Comparison of ENCODE assay signal across 8 cellular contexts in the genomic region with DNA sequence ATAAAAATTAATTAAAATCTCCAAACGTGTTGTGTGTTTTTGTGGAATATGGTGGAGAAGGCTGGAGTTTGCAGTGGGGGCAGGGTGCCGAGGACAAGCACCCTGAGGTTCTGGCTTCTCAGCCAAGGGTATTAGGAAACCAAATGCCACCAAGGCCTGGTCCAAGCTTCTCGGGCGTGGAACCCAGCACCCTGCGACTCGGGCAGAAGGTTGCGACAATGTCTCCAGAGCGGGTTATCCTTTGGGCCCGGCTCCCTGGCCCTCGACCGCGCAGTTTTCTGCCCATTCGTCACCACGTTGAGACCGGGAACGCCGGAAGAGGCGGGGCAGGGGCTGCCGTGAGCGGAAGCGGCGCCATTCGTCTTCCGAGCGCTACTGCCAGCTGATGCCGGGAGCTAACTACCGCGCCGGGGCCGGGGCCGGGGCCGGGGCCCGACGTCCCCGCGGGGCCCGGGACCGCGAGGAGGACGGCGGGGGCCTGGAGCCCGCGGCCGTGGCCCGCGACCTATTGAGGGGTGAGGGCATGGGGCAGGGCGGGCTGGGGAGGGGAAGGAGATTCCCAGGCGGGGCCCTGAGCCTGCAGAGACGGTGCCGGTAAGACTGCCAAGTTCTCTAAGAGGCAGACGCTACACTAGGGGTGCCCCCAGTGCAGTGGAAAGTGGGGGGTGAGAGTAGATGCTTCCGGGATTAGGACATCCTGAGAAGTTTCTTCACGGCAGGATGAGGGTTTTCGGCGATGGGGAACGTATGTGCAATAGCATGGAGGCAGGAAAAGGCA. TPM values are rescaled to one million over a fixed set of nuclear protein-coding genes. Genes with fewer than 3 reads are reported as not detected.
DNase-seq lines count a peak whose midpoint lies in the region; ATAC-seq and TF ChIP-seq lines count a peak whose summit lies in the region.

A gene with protein sequence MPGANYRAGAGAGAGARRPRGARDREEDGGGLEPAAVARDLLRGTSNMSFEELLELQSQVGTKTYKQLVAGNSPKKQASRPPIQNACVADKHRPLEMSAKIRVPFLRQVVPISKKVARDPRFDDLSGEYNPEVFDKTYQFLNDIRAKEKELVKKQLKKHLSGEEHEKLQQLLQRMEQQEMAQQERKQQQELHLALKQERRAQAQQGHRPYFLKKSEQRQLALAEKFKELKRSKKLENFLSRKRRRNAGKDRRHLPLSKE (plus strand): TSS at position 354 of the 778 bp plus-strand sequence. CDS start 32 bp downstream, at position 386.

- H3K36me3 Mint-ChIP-seq in activated naive CD8-positive, alpha-beta T cell, result peaks cover 4% of the 10 kb centered on the region
- H3K36me3 Mint-ChIP-seq in glutamatergic neuron (ENCODE audit: unreplicated experiment) (no peaks in the 10 kb centered on the region), osteocyte (ENCODE audit: unreplicated experiment) (peaks cover 39% of the 10 kb centered on the region)

- TF ChIP-seq CTCF in Loucy (conservative IDR thresholded peaks at IDR 0.05; ENCODE audit: low read length) (no peak), glutamatergic neuron (IDR thresholded peaks at IDR 0.05; ENCODE audit: partially characterized antibody, unreplicated experiment) (no peak), osteocyte (IDR thresholded peaks at IDR 0.05) (no peak), testis (IDR thresholded peaks at IDR 0.05) (no peak)

- intact Hi-C loops in testis (cut with DNase I; ENCODE audit: low total_unique reads), result no loop called here

- H3K36me3 ChIP-seq in Loucy (ENCODE audit: insufficient read depth, low read length) (peaks cover 17% of the 10 kb centered on the region; the same call in 1 of the 2 replicates), testis (ENCODE audit: low read depth, missing control alignments) (no peaks in the 10 kb centered on the region)

- H3K9ac ChIP-seq in Loucy (ENCODE audit: low read depth, low read length, poor library complexity, severe bottlenecking), result peak within 1 kb of the TSS; percentile 80

- H3K27ac ChIP-seq in testis, result peak within 1 kb of the TSS; percentile 40 to 88

- no peaks in the 10 kb centered on the region for H3F3A ChIP-seq in Loucy (ENCODE audit: low read depth)

- H3K27me3 ChIP-seq in Loucy (ENCODE audit: insufficient read depth, low read length, poor library complexity, severe bottlenecking) (no peaks in the 10 kb centered on the region), testis (no peaks in the 10 kb centered on the region)

- no peaks in the 10 kb centered on the region for H3K27me3 Mint-ChIP-seq in activated naive CD8-positive, alpha-beta T cell
- H3K27me3 Mint-ChIP-seq in glutamatergic neuron (ENCODE audit: unreplicated experiment) (peaks cover 5% of the 10 kb centered on the region), osteocyte (ENCODE audit: unreplicated experiment) (no peaks in the 10 kb centered on the region)

- H3K4me3 ChIP-seq in Loucy (ENCODE audit: low read length, poor library complexity, severe bottlenecking) (peak within 1 kb of the TSS; percentile 90), testis (peak within 1 kb of the TSS; percentile 84 to 92)

- peaks cover 34% of the 10 kb centered on the region for H3K4me1 Mint-ChIP-seq in activated naive CD8-positive, alpha-beta T cell (ENCODE audit: low read depth)
- H3K4me1 Mint-ChIP-seq in glutamatergic neuron (ENCODE audit: low read depth, unreplicated experiment), result peaks cover 13% of the 10 kb centered on the region
- peaks cover 27% of the 10 kb centered on the region for H3K4me1 Mint-ChIP-seq in osteocyte (ENCODE audit: unreplicated experiment)

- no peaks in the 10 kb centered on the region for H3K9me2 ChIP-seq in Loucy (replicated peaks; ENCODE audit: low read depth, low read length)

- H3K9me3 ChIP-seq in Loucy (ENCODE audit: insufficient read depth, low read depth, low read length) (no peaks in the 10 kb centered on the region), testis (no peaks in the 10 kb centered on the region)

- WGBS in testis, 2 donors, result 0 to 1% methylated on average over 6 to 56 of the region's 56 CpGs

- peaks cover 23% of the 10 kb centered on the region for H4K20me1 ChIP-seq in Loucy (ENCODE audit: insufficient read depth, low read length, poor library complexity, severe bottlenecking)

- peaks cover 58% of the 10 kb centered on the region for H3K79me2 ChIP-seq in Loucy (ENCODE audit: insufficient read depth, low read length)

- H3K27ac Mint-ChIP-seq in activated naive CD8-positive, alpha-beta T cell, result peak within 1 kb of the TSS; percentile 95
- H3K27ac Mint-ChIP-seq in glutamatergic neuron (ENCODE audit: unreplicated experiment), result peak within 1 kb of the TSS; percentile 97
- peak within 1 kb of the TSS; percentile 92 for H3K27ac Mint-ChIP-seq in osteocyte (ENCODE audit: unreplicated experiment)

- peak within 1 kb of the TSS; percentile 94 for H3K4me2 ChIP-seq in Loucy (ENCODE audit: low read depth, low read length, poor library complexity, severe bottlenecking)

- H3K4me3 Mint-ChIP-seq in activated naive CD8-positive, alpha-beta T cell, result peak within 1 kb of the TSS; percentile 98
- H3K4me3 Mint-ChIP-seq in glutamatergic neuron (ENCODE audit: unreplicated experiment) (peak within 1 kb of the TSS; percentile 96), osteocyte (ENCODE audit: unreplicated experiment) (peak within 1 kb of the TSS; percentile 97)

- ATAC-seq in GM21717 (IDR thresholded peaks at IDR 0.05; ENCODE audit: unreplicated experiment), result peak; percentile 49

- H3K4me1 ChIP-seq in Loucy (ENCODE audit: insufficient read depth, low read length, poor library complexity, severe bottlenecking) (peaks cover 28% of the 10 kb centered on the region), testis (peaks cover 11% of the 10 kb centered on the region)

- H3K9me3 Mint-ChIP-seq in activated naive CD8-positive, alpha-beta T cell (ENCODE audit: low read depth), result no peaks in the 10 kb centered on the region
- H3K9me3 Mint-ChIP-seq in glutamatergic neuron (ENCODE audit: unreplicated experiment) (peaks cover 8% of the 10 kb centered on the region), osteocyte (ENCODE audit: unreplicated experiment) (no peaks in the 10 kb centered on the region)

- DNase-seq in DMS 273 (lab: John Stamatoyannopoulos, UW; ENCODE audit: unreplicated experiment), result peak; percentile 94
- peak; percentile 47 for DNase-seq in SKM-1 treated with dmso at 0.1 percent for 144 hours (lab: John Stamatoyannopoulos, UW; ENCODE audit: unreplicated experiment)
- peak; percentile 85 for DNase-seq in glutamatergic neuron
- peak; percentile 89 for DNase-seq in osteocyte (ENCODE audit: extremely low spot score, unreplicated experiment)
- peak; percentile 89 for DNase-seq in testis

- no peak for TF ChIP-seq POLR2A in testis (IDR thresholded peaks at IDR 0.05)

- peak within 1 kb of the TSS; percentile 53 for H2AFZ ChIP-seq in Loucy (ENCODE audit: low read length)

RNA-seq across cellular contexts. Expression of the gene that starts here (rescaled TPM):
- total RNA-seq in glutamatergic neuron (ENCODE audit: unreplicated experiment), result 109 TPM
- 58.1 and 66.2 TPM in 2 replicates for total RNA-seq in osteocyte
- 10 to 100 TPM; 34.2 to 49.5 TPM for total RNA-seq in testis
- 39.9 TPM for polyA plus RNA-seq in testis (ENCODE audit: insufficient read depth, low read depth, low replicate concordance)

Comparison
In these comparisons a context has a peak if more than half of its experiments do, and no peak if none do; other contexts are left out.
1. Peak in every context shown above with its lines: DNase-seq, ATAC-seq, H3K4me3 ChIP-seq and H3K27ac ChIP-seq.